21 cellular contexts compared by ENCODE assay signal in the genomic region with DNA sequence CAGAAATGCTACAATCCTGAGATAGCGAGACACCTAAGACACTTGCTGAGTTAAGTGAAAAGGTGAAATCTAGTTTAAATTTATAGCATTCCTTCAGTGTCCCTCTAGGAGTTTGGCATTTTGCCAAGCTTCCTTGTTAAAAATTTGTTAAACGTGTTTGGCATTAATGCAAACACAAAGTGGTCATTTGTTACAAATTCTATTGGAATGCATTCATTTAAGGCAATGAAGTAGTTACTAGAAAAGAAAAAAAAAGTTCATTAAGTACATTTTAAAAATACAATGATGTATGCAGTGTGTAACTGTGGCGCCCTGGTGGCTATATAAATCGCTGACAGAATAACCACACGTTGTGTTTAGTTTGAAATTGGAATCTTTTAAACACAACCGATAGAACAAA. TPM values are rescaled to one million over a fixed set of nuclear protein-coding genes. Genes with fewer than 3 reads are reported as not detected.
DNase-seq lines count a peak whose midpoint lies in the region; ATAC-seq and TF ChIP-seq lines count a peak whose summit lies in the region.
"Had no signal": no experiment of that assay in that cellular context is flagged by ENCODE, and none has a peak within 500 bp of the region (broad histone marks: within the 10 kb centered on the region; RNA-seq: fewer than 3 reads in every experiment).

No MANE protein-coding gene starts in this region.

- CTCF ChIA-PET in MCF 10A (lab: Yijun Ruan, JAX): interaction anchor here (0.7 to 1.8 kb wide), 3 partner anchors 28 to 446 kb away, joined by 3 to 4 read pairs (median 3); no protein-coding TSS in a partner anchor

- peaks cover 15% of the 10 kb centered on the region for H3K27me3 Mint-ChIP-seq in MCF 10A (ENCODE audit: insufficient read depth, unreplicated experiment)

- H3K9me3 Mint-ChIP-seq in MCF 10A (ENCODE audit: unreplicated experiment): no peaks in the 10 kb centered on the region
- H3K9me3 Mint-ChIP-seq: T-cell had no signal

- TF ChIP-seq CTCF in MCF 10A (IDR thresholded peaks at IDR 0.05; ENCODE audit: unreplicated experiment) (no peak), breast epithelium (IDR thresholded peaks at IDR 0.05) (no peak), VCaP (conservative IDR thresholded peaks at IDR 0.05) (no peak), foreskin keratinocyte (conservative IDR thresholded peaks at IDR 0.05) (no peak)

- TF ChIP-seq POLR2A in breast epithelium (IDR thresholded peaks at IDR 0.05): no peak

- H3K36me3 ChIP-seq in breast epithelium: no peaks in the 10 kb centered on the region
- H3K36me3 ChIP-seq: prostate gland, spleen had no signal

- H3K36me3 Mint-ChIP-seq in MCF 10A (ENCODE audit: insufficient read depth, unreplicated experiment): no peaks in the 10 kb centered on the region
- H3K36me3 Mint-ChIP-seq: T-cell had no signal

- H3K27me3 ChIP-seq in breast epithelium: peaks cover 0 to 7% of the 10 kb centered on the region in 2 donors
- no peaks in the 10 kb centered on the region for H3K27me3 ChIP-seq in foreskin keratinocyte

- H3K27ac ChIP-seq in breast epithelium: no peak overlapping the region
- H3K27ac ChIP-seq in VCaP: peak overlapping the region; percentile 16; the same call in 1 of the 2 replicates
- no peak overlapping the region for H3K27ac ChIP-seq in foreskin keratinocyte
- H3K27ac ChIP-seq: prostate gland, spleen had no signal

- H3K4me1 ChIP-seq in breast epithelium: peaks cover 0 to 11% of the 10 kb centered on the region in 2 donors
- H3K4me1 ChIP-seq in foreskin keratinocyte: peaks cover 26% of the 10 kb centered on the region
- H3K4me1 ChIP-seq: prostate gland, spleen had no signal

- DNase-seq in MCF 10A (ENCODE audit: unreplicated experiment): peak; percentile 27
- no peak for DNase-seq in breast epithelium (ENCODE audit: low spot score in 2 of 2)
- peak; percentile 44 to 65 for DNase-seq in foreskin keratinocyte
- DNase-seq in NCI-H1417 treated with DMSO at 0.1 percent for 48 hours (lab: John Stamatoyannopoulos, UW): no peak
- no peak for DNase-seq in activated T-cell treated with anti-CD3 and anti-CD28 coated beads, Interleukin-2, amount 50 U/mL, for 48 hours
- no peak for DNase-seq in left colon
- DNase-seq: activated CD8-positive, alpha-beta memory T cell treated with anti-CD3 and anti-CD28 coated beads, Interleukin-2, amount 50 U/mL, for 48 hours; amygdala; C1 segment of cervical spinal cord; GF-D8; midbrain; NCI-H187; NK-92 treated with Interleukin-12 subunit alpha and Interleukin-12 subunit beta, amount 100 ng/mL, for 24 hours; RPMI8226; spleen; stimulated activated CD4-positive, alpha-beta T cell treated with anti-CD3 and anti-CD28 coated beads, Interleukin-4, amount 100 ng/mL, for 4 hours; T-cell had no signal

- intact Hi-C loops in MCF 10A (cut with micrococcal nuclease) (no loop called here), breast epithelium (cut with DNase I; ENCODE audit: low total_unique reads) (no loop called here), left colon (cut with DNase I, micrococcal nuclease) (no loop called here)

- no peak overlapping the region for H3K4me3 Mint-ChIP-seq in MCF 10A (ENCODE audit: unreplicated experiment)
- H3K4me3 Mint-ChIP-seq: T-cell had no signal

- no peak overlapping the region for H3K27ac Mint-ChIP-seq in MCF 10A (ENCODE audit: low read depth, unreplicated experiment)
- H3K27ac Mint-ChIP-seq: T-cell had no signal

- POLR2A ChIA-PET in MCF 10A (lab: Yijun Ruan, JAX): no interaction called here

- no peak overlapping the region for H3K4me3 ChIP-seq in breast epithelium
- H3K4me3 ChIP-seq: prostate gland, spleen had no signal

- H3K4me1 Mint-ChIP-seq in MCF 10A (ENCODE audit: insufficient read depth, unreplicated experiment): no peaks in the 10 kb centered on the region

- H3K9me3 ChIP-seq in breast epithelium: no peaks in the 10 kb centered on the region
- H3K9me3 ChIP-seq: prostate gland, spleen had no signal

- BruUV-seq in MCF 10A (replicated peaks; lab: Mats Ljungman, UMichigan): no TSS peak

- ATAC-seq in foreskin keratinocyte (peak; percentile 18), GM21526 (IDR thresholded peaks at IDR 0.05; ENCODE audit: low FRiP score, unreplicated experiment) (no peak), left colon (no peak)
- ATAC-seq: left lobe of liver, T-cell had no signal

RNA-seq across cellular contexts. Expression of gene WNT5A, which starts 31.3 kb away (rescaled TPM):
- total RNA-seq in MCF 10A (2022) (9.5 and 14.5 TPM in 2 replicates), breast epithelium (10 to 100 TPM in 2 of 3 donors, 1 to 10 TPM in 1; 7.0 to 54.7 (median 18.7) TPM), foreskin keratinocyte (13.5 and 19.6 TPM in 2 replicates), left colon (1 to 10 TPM; 3.2 to 4.0 TPM)
- 4.0 and 4.9 TPM in 2 replicates for polyA plus RNA-seq in foreskin keratinocyte

Comparison
In these comparisons a context has a peak if more than half of its experiments do, and no peak if none do; other contexts are left out.
1. DNase-seq: peak in MCF 10A (single experiment) and foreskin keratinocyte (2 of 2); none in breast epithelium (0 of 2), NCI-H1417 treated with DMSO at 0.1 percent for 48 hours (single experiment), activated T-cell treated with anti-CD3 and anti-CD28 coated beads, Interleukin-2, amount 50 U/mL, for 48 hours (0 of 2) and left colon (0 of 2).